In the genomic region with DNA sequence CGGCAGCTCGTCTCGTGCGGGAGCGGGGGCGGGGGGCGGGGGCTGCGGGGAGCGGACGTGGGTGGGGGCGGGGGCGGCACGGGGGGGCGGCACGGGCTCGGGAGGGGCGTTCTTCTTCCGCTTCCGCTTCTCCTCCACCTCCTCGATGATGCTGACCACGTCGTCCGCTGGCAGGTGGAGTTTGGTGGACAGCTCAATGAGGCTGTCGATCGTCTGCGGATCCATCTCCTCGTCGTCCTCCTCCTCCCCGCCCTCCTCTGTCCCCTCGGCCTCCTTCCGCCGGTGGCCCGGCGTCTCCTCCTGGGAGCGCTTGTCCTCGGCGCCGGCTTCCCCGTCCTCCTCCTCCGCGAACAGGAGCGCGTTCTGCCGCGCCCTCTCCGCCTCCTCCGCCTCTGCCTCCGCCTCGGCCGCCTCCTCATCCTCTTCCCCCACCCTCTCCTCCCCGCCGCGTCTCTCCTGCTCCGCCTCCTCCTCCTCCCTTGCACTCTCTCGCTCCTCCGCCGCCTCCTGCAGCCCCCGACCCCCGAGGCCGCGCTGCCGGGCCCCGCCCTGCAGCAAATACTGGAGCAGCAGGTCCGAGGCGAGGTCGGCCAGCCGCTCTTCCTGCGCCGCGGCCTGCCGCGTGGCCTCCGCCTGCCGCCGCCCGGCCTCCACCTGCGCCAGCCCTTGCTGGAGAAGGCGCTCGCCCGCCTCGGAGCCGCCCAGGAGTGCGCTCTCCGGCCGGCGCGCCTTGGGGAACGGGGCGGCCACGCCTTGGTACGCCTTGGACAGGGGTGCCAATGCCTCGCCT, we compare ENCODE assay signal across 9 cellular contexts. TPM values are rescaled to one million over a fixed set of nuclear protein-coding genes. Genes with fewer than 3 reads are reported as not detected.
A peak's percentile ranks its signal among the peaks of the same experiment; 100 is the strongest.
DNase-seq lines count a peak whose midpoint lies in the region; ATAC-seq and TF ChIP-seq lines count a peak whose summit lies in the region.
"Had no signal": no experiment of that assay in that cellular context is flagged by ENCODE, and none has a peak within 500 bp of the region (broad histone marks: within the 10 kb centered on the region; RNA-seq: fewer than 3 reads in every experiment).

No MANE protein-coding gene starts in this region.

- H3K9ac ChIP-seq in mesenchymal stem cell (ENCODE audit: low read length) = no peak overlapping the region

- WGBS in mesenchymal stem cell = under 1% methylated on average over 66 of the region's 92 CpGs

- no peak overlapping the region for H4K91ac ChIP-seq in mesenchymal stem cell (ENCODE audit: low read length)

- peak overlapping the region; percentile 92 for H3K4me2 ChIP-seq in mesenchymal stem cell (ENCODE audit: low read length, poor library complexity, severe bottlenecking)

- peaks cover 15% of the 10 kb centered on the region for H3K36me3 Mint-ChIP-seq in brain

- H3K4me3 Mint-ChIP-seq in brain = peak overlapping the region; percentile 69 to 87 (median 84)

- no peak for DNase-seq in AG09309 (ENCODE audit: low read depth)
- DNase-seq in GM12865 (ENCODE audit: low read depth) = peak; percentile 68
- DNase-seq in NCI-H748 treated with DMSO at 0.1 percent for 48 hours (lab: John Stamatoyannopoulos, UW) = peak; percentile 83
- DNase-seq in mesenchymal stem cell = no peak
- no peak for DNase-seq in Kasumi-1 (lab: John Stamatoyannopoulos, UW)

- H3K27me3 ChIP-seq in mesenchymal stem cell (ENCODE audit: control insufficient read depth in 1 of 2, insufficient read depth in 1 of 2, low read length in 2 of 2) = peaks cover 36 to 50% of the 10 kb centered on the region in 2 experiments

- no peak overlapping the region for H2BK5ac ChIP-seq in mesenchymal stem cell (ENCODE audit: low read depth, low read length, poor library complexity, severe bottlenecking)

- H4K8ac ChIP-seq in mesenchymal stem cell (ENCODE audit: low read length) = no peak overlapping the region

- ATAC-seq in GM21367 (IDR thresholded peaks at IDR 0.05; ENCODE audit: unreplicated experiment) (no peak), GM18870 (IDR thresholded peaks at IDR 0.05; ENCODE audit: unreplicated experiment) (no peak)

- no peak overlapping the region for H2AK5ac ChIP-seq in mesenchymal stem cell (ENCODE audit: low read length, severe bottlenecking)

- no peak overlapping the region for H2BK120ac ChIP-seq in mesenchymal stem cell (ENCODE audit: low read depth, low read length)

- peaks cover 69% of the 10 kb centered on the region for H3K4me1 ChIP-seq in mesenchymal stem cell (ENCODE audit: control insufficient read depth, insufficient read depth, low read depth, low read length)

- H3K4me3 ChIP-seq in AG09309 (ENCODE audit: control insufficient read depth, low read depth, low read length) = peak overlapping the region; percentile 42
- H3K4me3 ChIP-seq in GM12865 (ENCODE audit: low read depth, low read length) = peak overlapping the region; percentile 47
- peak overlapping the region; percentile 41 to 65 for H3K4me3 ChIP-seq in mesenchymal stem cell (ENCODE audit: insufficient read depth in 1 of 2, low read depth in 1 of 2, low read length in 2 of 2)

- H3K4me1 Mint-ChIP-seq in brain = peaks cover 58% of the 10 kb centered on the region

- H3K9me3 ChIP-seq in mesenchymal stem cell (ENCODE audit: control insufficient read depth, low read length) = no peaks in the 10 kb centered on the region

- peaks cover 0 to 4% (median 0%) of the 10 kb centered on the region in 5 experiments for H3K9me3 Mint-ChIP-seq in brain

- H3K36me3 ChIP-seq in mesenchymal stem cell (ENCODE audit: control insufficient read depth in 1 of 2, insufficient read depth in 2 of 2, low read depth in 1 of 2, low read length in 2 of 2) = peaks cover 27 to 31% of the 10 kb centered on the region in 2 experiments

- H2AFZ ChIP-seq in mesenchymal stem cell (ENCODE audit: low read depth, low read length) = no peak overlapping the region

- no peak overlapping the region for H3K18ac ChIP-seq in mesenchymal stem cell (ENCODE audit: low read depth in 1 of 2, low read length in 2 of 2)

- H3K14ac ChIP-seq in mesenchymal stem cell (ENCODE audit: low read length in 2 of 2) = no peak overlapping the region

- H3K27ac Mint-ChIP-seq in brain = peak overlapping the region in 3 of 5 experiments; percentile 77 to 97 (median 82)

- no peak overlapping the region for H2BK15ac ChIP-seq in mesenchymal stem cell (ENCODE audit: low read depth, poor library complexity, severe bottlenecking)

- H3K27ac ChIP-seq in mesenchymal stem cell (ENCODE audit: low read length, poor library complexity, severe bottlenecking) = no peak overlapping the region

- no peak overlapping the region for H2BK12ac ChIP-seq in mesenchymal stem cell (ENCODE audit: low read length in 2 of 2)

- H3K79me1 ChIP-seq in mesenchymal stem cell (replicated peaks; ENCODE audit: low read length, poor library complexity, severe bottlenecking) = peaks cover 8% of the 10 kb centered on the region

- no peak overlapping the region for H3K4ac ChIP-seq in mesenchymal stem cell (ENCODE audit: low read depth in 1 of 2, low read length in 2 of 2)

- H3K23ac ChIP-seq in mesenchymal stem cell (ENCODE audit: low read length in 2 of 2) = peak overlapping the region in 1 of 2 experiments; percentile 23

- peaks cover 60% of the 10 kb centered on the region for H3K27me3 Mint-ChIP-seq in brain

- TF ChIP-seq CTCF in AG09309 (IDR thresholded peaks at IDR 0.05; ENCODE audit: control insufficient read depth, insufficient read depth, low read depth, low read length, missing control alignments) (no peak), GM12865 (IDR thresholded peaks at IDR 0.05; ENCODE audit: insufficient read depth, low read depth, low read length, missing control alignments) (no peak), brain (conservative IDR thresholded peaks at IDR 0.05) (no peak)

RNA-seq across cellular contexts. Expression of a gene that starts 1.9 kb away (rescaled TPM):
- polyA plus RNA-seq in brain (ENCODE audit: insufficient read depth, low read depth, low replicate concordance) = 37.7 TPM
- polyA plus RNA-seq in mesenchymal stem cell (2013, experiment 1 of 2) = 0.04 TPM
- 0.05 TPM for polyA plus RNA-seq in mesenchymal stem cell (2013, experiment 2 of 2)
- polyA plus RNA-seq: liver had no signal

RNA-seq across cellular contexts. Expression of a gene that starts 9.2 kb away (rescaled TPM):
- polyA plus RNA-seq in brain (ENCODE audit: insufficient read depth, low read depth, low replicate concordance) = 127 TPM
- polyA plus RNA-seq in mesenchymal stem cell (2013, experiment 1 of 2) = 65.9 TPM
- polyA plus RNA-seq in mesenchymal stem cell (2013, experiment 2 of 2) = 64.7 TPM

RNA-seq across cellular contexts. Expression of a gene that starts 16.6 kb away (rescaled TPM):
- 41.0 TPM for polyA plus RNA-seq in brain (ENCODE audit: insufficient read depth, low read depth, low replicate concordance)
- not detected for polyA plus RNA-seq in mesenchymal stem cell (2013, experiment 1 of 2)
- not detected for polyA plus RNA-seq in mesenchymal stem cell (2013, experiment 2 of 2)
- polyA plus RNA-seq: liver had no signal

RNA-seq across cellular contexts. Expression of a gene that starts 36.6 kb away (rescaled TPM):
- 4.3 TPM for polyA plus RNA-seq in brain (ENCODE audit: insufficient read depth, low read depth, low replicate concordance)
- 599 TPM for polyA plus RNA-seq in mesenchymal stem cell (2013, experiment 1 of 2)
- 599 TPM for polyA plus RNA-seq in mesenchymal stem cell (2013, experiment 2 of 2)

RNA-seq across cellular contexts. Expression of a gene that starts 37.4 kb away (rescaled TPM):
- not detected for polyA plus RNA-seq in brain (ENCODE audit: insufficient read depth, low read depth, low replicate concordance)
- not detected for polyA plus RNA-seq in mesenchymal stem cell (2013, experiment 1 of 2)
- not detected for polyA plus RNA-seq in mesenchymal stem cell (2013, experiment 2 of 2)

Comparison
In these comparisons a context has a peak if more than half of its experiments do, and no peak if none do; other contexts are left out.
1. DNase-seq: peak in GM12865 (single experiment) and NCI-H748 treated with DMSO at 0.1 percent for 48 hours (single experiment); none in AG09309 (single experiment), mesenchymal stem cell (single experiment) and Kasumi-1 (0 of 2).
2. Peak in every context shown above with its lines, with median percentiles within 50 percentile points of each other: H3K4me3 ChIP-seq.